ENCODE assay signal across 27 cellular contexts in the genomic region with DNA sequence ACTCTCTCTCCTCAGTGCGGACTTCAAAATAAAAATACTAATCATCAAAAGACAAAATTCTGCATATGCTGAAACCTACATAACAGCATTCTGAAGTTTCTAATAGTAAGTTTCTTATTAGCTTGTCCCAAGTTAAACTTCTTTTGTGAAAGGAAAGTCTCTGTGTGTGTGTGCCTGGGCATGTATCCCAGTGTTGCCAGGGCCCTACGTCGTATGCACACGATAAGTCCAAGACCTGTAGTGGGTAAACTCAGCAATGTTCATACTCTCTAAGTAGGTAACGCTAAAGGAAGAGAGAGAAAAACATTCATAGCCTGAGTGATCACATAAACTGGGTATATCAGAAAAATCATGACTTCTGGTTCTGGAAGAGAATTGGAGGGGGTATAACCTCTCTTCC.
"Had no signal": no experiment of that assay in that cellular context is flagged by ENCODE, and none has a peak within 500 bp of the region (broad histone marks: within the 10 kb centered on the region; RNA-seq: fewer than 3 reads in every experiment).

No MANE protein-coding gene starts in this region.

- H3K4me1 ChIP-seq: stomach, suprapubic skin, testis, thyroid gland, tibial artery, tibial nerve, transverse colon, upper lobe of left lung, upper lobe of right lung, uterus, vagina had no signal

- H3K9me3 ChIP-seq: stomach, suprapubic skin, testis, thoracic aorta, thyroid gland, tibial artery, tibial nerve, transverse colon, upper lobe of left lung, upper lobe of right lung, uterus, vagina had no signal

- H3K4me3 ChIP-seq: stomach, suprapubic skin, testis, thoracic aorta, thyroid gland, tibial artery, tibial nerve, transverse colon, upper lobe of left lung, upper lobe of right lung, uterus, vagina had no signal

- FAIRE-seq: urothelium cell line had no signal

- DNase-seq: stimulated activated CD4-positive, alpha-beta T cell treated with anti-CD3 and anti-CD28 coated beads, Interleukin-2, amount 100 ng/mL, for 48 hours; stimulated activated CD4-positive, alpha-beta T cell treated with anti-CD3 and anti-CD28 coated beads, Interleukin-4, amount 100 ng/mL, for 1 hour; stimulated activated CD4-positive, alpha-beta T cell treated with anti-CD3 and anti-CD28 coated beads, Interleukin-4, amount 100 ng/mL, for 24 hours; stimulated activated CD4-positive, alpha-beta T cell treated with anti-CD3 and anti-CD28 coated beads, Interleukin-4, amount 100 ng/mL, for 4 hours; stimulated activated CD8-positive, alpha-beta memory T cell treated with anti-CD3 and anti-CD28 coated beads, Interleukin-4, amount 100 ng/mL, for 48 hours; stimulated activated naive B cell treated with anti-CD40 and anti-IgM and Interleukin-4, amounts not matched to agents 10 μg/mL and 1 μg/mL and 100 μg/mL, for 72 hours; stimulated activated naive CD4-positive, alpha-beta T cell; stimulated activated naive CD4-positive, alpha-beta T cell treated with Interleukin-2 at 50 U/mL for 16 hours; stimulated activated naive CD8-positive, alpha-beta T cell treated with anti-CD3 and anti-CD28 coated beads, Interleukin-15, amount 100 ng/mL, for 72 hours; stimulated activated naive CD8-positive, alpha-beta T cell treated with anti-CD3 and anti-CD28 coated beads, Interleukin-15, Interleukin-2, amounts not matched to agents 100 U/mL and 50 U/mL, for 24 hours; stomach; substantia nigra; testis; thyroid gland; tibial artery; transverse colon; trophoblast cell; upper lobe of left lung; upper lobe of right lung; uterus had no signal

- H3K27ac ChIP-seq: stomach, suprapubic skin, testis, thoracic aorta, thyroid gland, tibial artery, tibial nerve, transverse colon, upper lobe of left lung, upper lobe of right lung, uterus, vagina had no signal

- ATAC-seq: stimulated activated effector memory CD8-positive, alpha-beta T cell treated with anti-CD3 and anti-CD28 coated beads, Interleukin-12 subunit alpha, Interleukin-12 subunit beta, amount 100 ng/mL, for 72 hours; stimulated activated memory B cell treated with anti-CD40 and anti-IgM and Interleukin-4, amounts not matched to agents 10 μg/mL and 1 μg/mL and 100 μg/mL, for 72 hours; stimulated activated naive B cell treated with anti-CD40 and anti-IgM and Interleukin-4, amounts not matched to agents 10 μg/mL and 1 μg/mL and 100 μg/mL, for 72 hours; stimulated activated naive CD8-positive, alpha-beta T cell treated with anti-CD3 and anti-CD28 coated beads, Interleukin-15, amount 100 ng/mL, for 72 hours; stimulated activated naive CD8-positive, alpha-beta T cell treated with anti-CD3 and anti-CD28 coated beads, Interleukin-15, Interleukin-2, amounts not matched to agents 100 U/mL and 50 U/mL, for 24 hours; upper lobe of right lung had no signal

- H3K36me3 ChIP-seq: stomach, suprapubic skin, thoracic aorta, thyroid gland, tibial artery, tibial nerve, transverse colon, upper lobe of left lung, upper lobe of right lung, uterus, vagina had no signal

- H3K27me3 ChIP-seq: stomach, suprapubic skin, testis, thyroid gland, tibial artery, tibial nerve, transverse colon, upper lobe of left lung, upper lobe of right lung, uterus, vagina had no signal
